1 cellular context compared by ENCODE assay signal in genomic region chr10:69336952-69337311, GRCh38.
TF ChIP-seq lines count a peak whose summit lies in the region.

No MANE protein-coding gene starts in this region.

TF ChIP-seq in HEK293, 187 proteins besides CTCF, POLR2A, EP300 and RAD21 (continued from another document):
- no peak for TF ChIP-seq ZNF121 (tag by site-specific recombination; IDR thresholded peaks at IDR 0.05)
- TF ChIP-seq ZNF311 (tag by site-specific recombination; IDR thresholded peaks at IDR 0.05; ENCODE audit: borderline replicate concordance): no peak
- no peak for TF ChIP-seq ZNF555 (tag by site-specific recombination; conservative IDR thresholded peaks at IDR 0.05)
- no peak for TF ChIP-seq ZNF776 (tag by site-specific recombination; IDR thresholded peaks at IDR 0.05; ENCODE audit: borderline replicate concordance)
- TF ChIP-seq ZNF423 (tag by site-specific recombination; IDR thresholded peaks at IDR 0.05): no peak
- TF ChIP-seq WT1 (tag by site-specific recombination; IDR thresholded peaks at IDR 0.05): peak; percentile 85
- TF ChIP-seq OSR2 (tag by site-specific recombination; IDR thresholded peaks at IDR 0.05): 0 out of 2 replicates have a peak, but pooled peaks have one; percentile 0
TF ChIP-seq in HEK293: peak in this region for 2.
